In genomic region chr17:40559954-40560591, GRCh38 we compare ENCODE assay signal across 8 cellular contexts.
DNase-seq lines count a peak whose midpoint lies in the region; ATAC-seq and TF ChIP-seq lines count a peak whose summit lies in the region.

No MANE protein-coding gene starts in this region.

- peaks cover 94% of the 10 kb centered on the region for H3K4me1 ChIP-seq in DND-41 (ENCODE audit: insufficient read depth, low read length)

- H3K4me3 ChIP-seq in DND-41 (ENCODE audit: low read depth in 1 of 2, low read length in 2 of 2) = peak overlapping the region in 1 of 2 experiments; percentile 38; a peak in 2 of 4 replicates

- no peaks in the 10 kb centered on the region for H3K27me3 ChIP-seq in DND-41 (ENCODE audit: insufficient read depth, low read length, poor library complexity)

- ATAC-seq in DND-41 (ENCODE audit: insufficient read depth, low read depth) (peak; percentile 64), HG02884 (IDR thresholded peaks at IDR 0.05; ENCODE audit: unreplicated experiment) (no peak)

- DNase-seq in DND-41 = peak; percentile 90
- DNase-seq in HuH-7 (ENCODE audit: low spot score) = peak; percentile 93
- peak; percentile 73 for DNase-seq in NOMO-1 treated with dmso at 0.1 percent for 144 hours (lab: John Stamatoyannopoulos, UW; ENCODE audit: unreplicated experiment)
- peak; percentile 84 for DNase-seq in activated T-cell treated with anti-CD3 and anti-CD28 coated beads for 24 hours (ENCODE audit: low read depth)
- peak; percentile 95 for DNase-seq in epidermal melanocyte (ENCODE audit: insufficient read length, low spot score)
- DNase-seq in middle frontal gyrus (ENCODE audit: extremely low spot score, low spot score) = peak; percentile 84
- DNase-seq in stimulated activated CD8-positive, alpha-beta memory T cell treated with anti-CD3 and anti-CD28 coated beads, Interleukin-15, amount 100 ng/mL, for 48 hours (ENCODE audit: low read depth in 2 of 2) = peak; percentile 61 to 73

- H3K27ac ChIP-seq in DND-41 (ENCODE audit: low read length) = peak overlapping the region; percentile 96

- H2AFZ ChIP-seq in DND-41 (ENCODE audit: low read depth, low read length) = peak overlapping the region; percentile 73

- peaks cover 2% of the 10 kb centered on the region; the same call in 1 of the 2 replicates for H3K36me3 ChIP-seq in DND-41 (ENCODE audit: insufficient read depth, low read length)

- no peaks in the 10 kb centered on the region for H4K20me1 ChIP-seq in DND-41 (ENCODE audit: insufficient read depth, low read length)

- peak; percentile 100 for TF ChIP-seq CTCF in DND-41 (IDR thresholded peaks at IDR 0.05; ENCODE audit: borderline replicate concordance, extremely low read depth, low read length, poor library complexity, severe bottlenecking)

- H3K9me3 ChIP-seq in DND-41 (ENCODE audit: insufficient read depth, low read length, severe bottlenecking) = no peaks in the 10 kb centered on the region

- peak overlapping the region; percentile 63 for H3K4me2 ChIP-seq in DND-41 (ENCODE audit: insufficient read depth, low read length)

- H3K9ac ChIP-seq in DND-41 (ENCODE audit: low read depth, low read length) = peak overlapping the region; percentile 59

- H3K79me2 ChIP-seq in DND-41 (ENCODE audit: insufficient read depth, low read length) = peaks cover 10% of the 10 kb centered on the region
